In genomic region chr12:24742378-24742777, GRCh38 we compare ENCODE assay signal across 8 cellular contexts.
DNase-seq lines count a peak whose midpoint lies in the region; ATAC-seq, FAIRE-seq and TF ChIP-seq lines count a peak whose summit lies in the region.

No MANE protein-coding gene starts in this region.

- H3K4me1 Mint-ChIP-seq in mesothelial cell of epicardium = peaks cover 45% of the 10 kb centered on the region

- H3K9ac ChIP-seq in trophoblast cell (ENCODE audit: low read length) = no peak overlapping the region

- no peak overlapping the region for H3K4me3 Mint-ChIP-seq in mesothelial cell of epicardium

- H3K4me1 ChIP-seq in trophoblast cell (ENCODE audit: control insufficient read depth in 1 of 2, insufficient read depth in 2 of 2, low read length in 2 of 2) (peaks cover 0 to 3% of the 10 kb centered on the region in 2 experiments), small intestine (ENCODE audit: control insufficient read depth in 2 of 2, insufficient read depth in 1 of 2, low read depth in 1 of 2, low read length in 1 of 2) (no peaks in the 10 kb centered on the region)

- H3K27me3 Mint-ChIP-seq in mesothelial cell of epicardium (ENCODE audit: low read depth) = no peaks in the 10 kb centered on the region

- no peaks in the 10 kb centered on the region for H3K36me3 Mint-ChIP-seq in mesothelial cell of epicardium

- in situ Hi-C loops in GM13976 (cut with MboI; ENCODE audit: low sequenced_read_pairs, unreplicated experiment) = no loop called here

- H2BK5ac ChIP-seq in trophoblast cell (ENCODE audit: low read depth, low read length, poor library complexity) = no peak overlapping the region

- no peak overlapping the region for H4K91ac ChIP-seq in trophoblast cell (ENCODE audit: low read depth, low read length)

- no peak overlapping the region for H3K14ac ChIP-seq in trophoblast cell (ENCODE audit: low read length)

- H2BK12ac ChIP-seq in trophoblast cell (ENCODE audit: low read length) = no peak overlapping the region

- H3K4me3 ChIP-seq in trophoblast cell (ENCODE audit: low read depth, low read length) (no peak overlapping the region), small intestine (ENCODE audit: low read depth in 1 of 2, low read length in 2 of 2) (no peak overlapping the region)

- H3K4me2 ChIP-seq in trophoblast cell (ENCODE audit: low read length) = no peak overlapping the region

- H3K79me1 ChIP-seq in trophoblast cell (ENCODE audit: low read length) = peaks cover 2% of the 10 kb centered on the region

- H3K9me3 Mint-ChIP-seq in mesothelial cell of epicardium = no peaks in the 10 kb centered on the region

- ATAC-seq in GM21423 (IDR thresholded peaks at IDR 0.05; ENCODE audit: unreplicated experiment) (peak; percentile 81), HG03565 (IDR thresholded peaks at IDR 0.05; ENCODE audit: unreplicated experiment) (peak; percentile 76)

- FAIRE-seq in small intestine (lab: Jason Lieb, UNC) = no peak

- no peak overlapping the region for H3K4ac ChIP-seq in trophoblast cell (ENCODE audit: low read depth, low read length)

- no peak overlapping the region for H3K18ac ChIP-seq in trophoblast cell (ENCODE audit: low read length)

- no peak overlapping the region for H2BK120ac ChIP-seq in trophoblast cell (ENCODE audit: insufficient read depth, low read length, poor library complexity)

- no peaks in the 10 kb centered on the region for H3K9me3 ChIP-seq in trophoblast cell (ENCODE audit: insufficient read depth, low read depth, low read length)
- H3K9me3 ChIP-seq in small intestine (ENCODE audit: control insufficient read depth, low read depth) = no peaks in the 10 kb centered on the region

- WGBS in trophoblast cell (ENCODE audit: extremely low coverage, insufficient coverage, insufficient read length) = no CpG with 5 or more reads among the region's 5 CpGs
- 48 to 60% (median 58%) methylated on average over 5 of the region's 5 CpGs for WGBS in small intestine, 3 donors

- no peak overlapping the region for H3K23ac ChIP-seq in trophoblast cell (ENCODE audit: low read length)

- H2AFZ ChIP-seq in trophoblast cell (ENCODE audit: insufficient read depth, low read length, poor library complexity) = no peak overlapping the region

- no peak overlapping the region for H3K27ac Mint-ChIP-seq in mesothelial cell of epicardium

- no peaks in the 10 kb centered on the region for H3K79me2 ChIP-seq in trophoblast cell (ENCODE audit: control insufficient read depth, insufficient read depth, low read length, poor library complexity)

- TF ChIP-seq CTCF in GM13976 (IDR thresholded peaks at IDR 0.05; ENCODE audit: borderline replicate concordance, control extremely low read depth, extremely low read depth, insufficient read depth, missing control alignments) = no peak
- no peak for TF ChIP-seq CTCF in mesothelial cell of epicardium (IDR thresholded peaks at IDR 0.05; ENCODE audit: unreplicated experiment)

- no peak overlapping the region for H2AK5ac ChIP-seq in trophoblast cell (ENCODE audit: low read length)

- peak; percentile 33 for DNase-seq in GM13976 (ENCODE audit: low spot score)
- DNase-seq in germinal center (ENCODE audit: low spot score) = peak; percentile 71
- DNase-seq in trophoblast cell = no peak
- DNase-seq in mesothelial cell of epicardium (ENCODE audit: low spot score in 2 of 2, unreplicated experiment in 2 of 2) = no peak
- DNase-seq in small intestine = no peak
- no peak for DNase-seq in HT-29 (ENCODE audit: low spot score)

- H3K27ac ChIP-seq in trophoblast cell (ENCODE audit: low read depth, low read length) (no peak overlapping the region), small intestine (ENCODE audit: low read depth in 1 of 2, low read length in 1 of 2) (no peak overlapping the region)

- H3K27me3 ChIP-seq in trophoblast cell (ENCODE audit: insufficient read depth, low read length) (no peaks in the 10 kb centered on the region), small intestine (ENCODE audit: control insufficient read depth in 2 of 2, insufficient read depth in 2 of 2, low read length in 2 of 2) (no peaks in the 10 kb centered on the region)

- H4K8ac ChIP-seq in trophoblast cell (ENCODE audit: low read depth, low read length) = no peak overlapping the region

- no peak overlapping the region for H4K12ac ChIP-seq in trophoblast cell (ENCODE audit: low read depth, low read length)

- H3K36me3 ChIP-seq in trophoblast cell (ENCODE audit: control insufficient read depth in 1 of 2, insufficient read depth in 2 of 2, low read length in 2 of 2) (no peaks in the 10 kb centered on the region), small intestine (ENCODE audit: control insufficient read depth in 2 of 2, insufficient read depth in 2 of 2, low read length in 2 of 2) (no peaks in the 10 kb centered on the region)

Comparison
In these comparisons a context has a peak if more than half of its experiments do, and no peak if none do; other contexts are left out.
1. DNase-seq: peak in GM13976 (single experiment) and germinal center (single experiment); none in trophoblast cell (0 of 2), mesothelial cell of epicardium (0 of 2), small intestine (single experiment) and HT-29 (single experiment).